21 cellular contexts compared by ENCODE assay signal in genomic region chrX:118182050-118182449, GRCh38.
DNase-seq lines count a peak whose midpoint lies in the region; ATAC-seq and TF ChIP-seq lines count a peak whose summit lies in the region.
"Had no signal": no experiment of that assay in that cellular context is flagged by ENCODE, and none has a peak within 500 bp of the region (broad histone marks: within the 10 kb centered on the region; RNA-seq: fewer than 3 reads in every experiment).

No MANE protein-coding gene starts in this region.

- TF ChIP-seq CTCF in IMR-90 (conservative IDR thresholded peaks at IDR 0.05; ENCODE audit: low read depth, low read length) = no peak
- no peak for TF ChIP-seq CTCF in SK-N-SH (IDR thresholded peaks at IDR 0.05)
- no peak for TF ChIP-seq CTCF in lower lobe of right lung (IDR thresholded peaks at IDR 0.05)

- H3K14ac ChIP-seq in IMR-90 (replicated peaks; ENCODE audit: low read depth, low read length) = no peak overlapping the region

- no peaks in the 10 kb centered on the region for H3K27me3 ChIP-seq in IMR-90 (ENCODE audit: control insufficient read depth, insufficient read depth, low read length)
- H3K27me3 ChIP-seq in SK-N-SH (ENCODE audit: insufficient read depth) = no peaks in the 10 kb centered on the region
- no peaks in the 10 kb centered on the region for H3K27me3 ChIP-seq in rectal smooth muscle tissue (ENCODE audit: control insufficient read depth, insufficient read depth, low read length)
- no peaks in the 10 kb centered on the region for H3K27me3 ChIP-seq in lower lobe of right lung (ENCODE audit: low read depth)
- H3K27me3 ChIP-seq: esophagus muscularis mucosa, SJCRH30 had no signal

- H2AFZ ChIP-seq in IMR-90 (replicated peaks; ENCODE audit: low read length, poor library complexity) (no peak overlapping the region), SK-N-SH (ENCODE audit: low read depth) (no peak overlapping the region)

- H4K20me1 ChIP-seq in IMR-90 (ENCODE audit: insufficient read depth, low read length) (no peaks in the 10 kb centered on the region), SK-N-SH (ENCODE audit: insufficient read depth) (no peaks in the 10 kb centered on the region)

- no peak overlapping the region for H2AK5ac ChIP-seq in IMR-90 (ENCODE audit: low read depth, low read length)

- intact Hi-C loops in IMR-90 (cut with micrococcal nuclease) = no loop called here
- intact Hi-C loops in lower lobe of right lung (cut with DNase I) = no loop called here

- H3K4me2 ChIP-seq in IMR-90 (ENCODE audit: low read depth, low read length) (no peak overlapping the region), SK-N-SH (no peak overlapping the region)

- no peak overlapping the region for H3K56ac ChIP-seq in IMR-90 (ENCODE audit: extremely low read depth, insufficient read depth, low read length)

- H2BK120ac ChIP-seq in IMR-90 (ENCODE audit: low read depth, low read length) = no peak overlapping the region

- H3K9me1 ChIP-seq in IMR-90 (ENCODE audit: insufficient read depth, low read length) = no peaks in the 10 kb centered on the region

- H3K18ac ChIP-seq in IMR-90 (ENCODE audit: low read depth, low read length) = no peak overlapping the region

- TF ChIP-seq RAD21 in IMR-90 (IDR thresholded peaks at IDR 0.05; ENCODE audit: low read length) = no peak
- TF ChIP-seq RAD21 in SK-N-SH (IDR thresholded peaks at IDR 0.05; ENCODE audit: low read length) = no peak

- no TSS peak for BruUV-seq in IMR-90 (replicated peaks; lab: Mats Ljungman, UMichigan)

- H3K36me3 ChIP-seq in IMR-90 (ENCODE audit: control insufficient read depth, insufficient read depth, low read length) (no peaks in the 10 kb centered on the region), SK-N-SH (replicated peaks in 1 of 2; ENCODE audit: control insufficient read depth in 1 of 2, insufficient read depth in 2 of 2, low read length in 1 of 2) (no peaks in the 10 kb centered on the region), rectal smooth muscle tissue (ENCODE audit: control insufficient read depth, insufficient read depth, low read length) (no peaks in the 10 kb centered on the region), lower lobe of right lung (no peaks in the 10 kb centered on the region)
- H3K36me3 ChIP-seq: esophagus muscularis mucosa, SJCRH30 had no signal

- H3K27ac ChIP-seq in IMR-90 (ENCODE audit: insufficient read depth, low read length) (no peak overlapping the region), SK-N-SH (ENCODE audit: low read depth in 2 of 2, low read length in 1 of 2) (peak overlapping the region; percentile 43 to 71), rectal smooth muscle tissue (ENCODE audit: low read depth, low read length) (peak overlapping the region; percentile 41), lower lobe of right lung (no peak overlapping the region)
- H3K27ac ChIP-seq: coronary artery, SJCRH30 had no signal

- no peak overlapping the region for H3K4ac ChIP-seq in IMR-90 (ENCODE audit: low read depth, low read length)

- H3K79me2 ChIP-seq in SK-N-SH (ENCODE audit: insufficient read depth) = no peaks in the 10 kb centered on the region

- H4K8ac ChIP-seq in IMR-90 (ENCODE audit: low read depth in 2 of 2, low read length in 2 of 2) = no peak overlapping the region

- ATAC-seq in IMR-90 (ENCODE audit: low read depth) = no peak
- ATAC-seq in lower lobe of right lung = no peak
- ATAC-seq: activated CD8-positive, alpha-beta T cell treated with anti-CD3 and anti-CD28 coated beads, Interleukin-2, amount 10 ng/mL, durations not matched to agents 7 days and 5 days; effector memory CD8-positive, alpha-beta T cell; Panc1; right cardiac atrium; stimulated activated naive CD8-positive, alpha-beta T cell treated with anti-CD3 and anti-CD28 coated beads, Interleukin-15, Interleukin-2, amounts not matched to agents 100 U/mL and 50 U/mL, for 24 hours had no signal

- H3F3A ChIP-seq in SK-N-SH (replicated peaks; ENCODE audit: insufficient read depth) = peaks cover 12% of the 10 kb centered on the region

- H2BK15ac ChIP-seq in IMR-90 (ENCODE audit: low read depth, low read length) = no peak overlapping the region

- H3K9ac ChIP-seq in IMR-90 (ENCODE audit: low read depth, low read length) (no peak overlapping the region), SK-N-SH (no peak overlapping the region), rectal smooth muscle tissue (ENCODE audit: low read length) (no peak overlapping the region)

- H3K23ac ChIP-seq in IMR-90 (ENCODE audit: low read depth, low read length) = no peak overlapping the region

- in situ Hi-C loops in IMR-90 (cut with MboI; ENCODE audit: low sequenced_read_pairs) = no loop called here

- dilution Hi-C loops in IMR-90 (cut with HindIII; ENCODE audit: low sequenced_read_pairs, unreplicated experiment) = no loop called here

- no peak for TF ChIP-seq EP300 in SK-N-SH (IDR thresholded peaks at IDR 0.05; ENCODE audit: borderline replicate concordance in 1 of 2, low read depth in 1 of 2, low read length in 1 of 2)

- TF ChIP-seq POLR2A in IMR-90 (IDR thresholded peaks at IDR 0.05; ENCODE audit: low read depth, low read length) = no peak

- H4K5ac ChIP-seq in IMR-90 (ENCODE audit: low read depth, low read length) = no peak overlapping the region

- DNase-seq in IMR-90 (peak; percentile 15), SK-N-SH (no peak), foreskin melanocyte (peak; percentile 10), SIG-M5 treated with dmso at 0.1 percent for 504 hours (lab: John Stamatoyannopoulos, UW; ENCODE audit: unreplicated experiment) (no peak), lower lobe of right lung (no peak)
- DNase-seq in activated naive CD4-positive, alpha-beta T cell treated with anti-CD3 and anti-CD28 coated beads, Interleukin-2, amount 50 U/mL, for 16 hours = no peak
- DNase-seq: activated CD4-positive, alpha-beta T cell treated with anti-CD3 and anti-CD28 coated beads for 1 hour; activated CD8-positive, alpha-beta T cell treated with anti-CD3 and anti-CD28 coated beads, Interleukin-2, amount 10 ng/mL, durations not matched to agents 7 days and 5 days; activated effector memory CD4-positive, alpha-beta T cell treated with anti-CD3 and anti-CD28 coated beads, Interleukin-2, amount 50 U/mL, for 16 hours; activated T-cell treated with anti-CD3 and anti-CD28 coated beads for 4 hours; effector memory CD8-positive, alpha-beta T cell; EL; glutamatergic neuron; NCI-H524 treated with DMSO at 0.1 percent for 48 hours; right cardiac atrium; SJCRH30; stimulated activated naive CD8-positive, alpha-beta T cell treated with anti-CD3 and anti-CD28 coated beads, Interleukin-15, Interleukin-2, amounts not matched to agents 100 U/mL and 50 U/mL, for 24 hours had no signal

- H3K9me3 ChIP-seq in IMR-90 (ENCODE audit: control insufficient read depth, insufficient read depth, low read length) = no peaks in the 10 kb centered on the region
- H3K9me3 ChIP-seq in SK-N-SH = no peaks in the 10 kb centered on the region
- no peaks in the 10 kb centered on the region for H3K9me3 ChIP-seq in lower lobe of right lung
- H3K9me3 ChIP-seq: esophagus muscularis mucosa, SJCRH30 had no signal

- H3K9me2 ChIP-seq in SK-N-SH = no peaks in the 10 kb centered on the region

- no peak overlapping the region for H2AK9ac ChIP-seq in IMR-90 (replicated peaks; ENCODE audit: low read depth, low read length, poor library complexity)

- POLR2A ChIA-PET in IMR-90 (lab: Charles Lee; ENCODE audit: unreplicated experiment) (no interaction called here), SK-N-SH (lab: Yijun Ruan, JAX) (no interaction called here)

- no peak overlapping the region for H2BK5ac ChIP-seq in IMR-90 (ENCODE audit: low read depth, low read length, poor library complexity, severe bottlenecking)

- no peaks in the 10 kb centered on the region for H3K4me1 ChIP-seq in IMR-90 (ENCODE audit: control insufficient read depth, insufficient read depth, low read length)
- H3K4me1 ChIP-seq in SK-N-SH (ENCODE audit: control insufficient read depth in 1 of 2, insufficient read depth in 2 of 2, low read depth in 1 of 2, low read length in 1 of 2) = peaks cover 0 to 13% of the 10 kb centered on the region in 2 experiments; a peak in 1 of 4 replicates
- H3K4me1 ChIP-seq in rectal smooth muscle tissue (ENCODE audit: control insufficient read depth, insufficient read depth, low read length) = peaks cover 4% of the 10 kb centered on the region
- no peaks in the 10 kb centered on the region for H3K4me1 ChIP-seq in lower lobe of right lung
- H3K4me1 ChIP-seq: SJCRH30 had no signal

- no CpG with 5 or more reads among the region's 1 CpG for WGBS in IMR-90 (ENCODE audit: extremely low coverage in 2 of 2, insufficient read length in 1 of 2), 2 experiments
- 7% methylated on average over 1 of the region's 1 CpG for WGBS in SK-N-SH (ENCODE audit: low lambda C conversion rate)

- H2BK20ac ChIP-seq in IMR-90 (ENCODE audit: low read depth, low read length) = no peak overlapping the region

- H4K91ac ChIP-seq in IMR-90 (ENCODE audit: insufficient read depth, low read depth, low read length) = no peak overlapping the region

- H3K79me1 ChIP-seq in IMR-90 (ENCODE audit: low read depth in 1 of 2, low read length in 2 of 2) = no peaks in the 10 kb centered on the region

- CTCF ChIA-PET in IMR-90 (lab: Yijun Ruan, JAX) (no interaction called here), SK-N-SH (lab: Yijun Ruan, JAX) (no interaction called here)

- no peak overlapping the region for H3K4me3 ChIP-seq in IMR-90 (ENCODE audit: insufficient read depth, low read depth, low read length)
- H3K4me3 ChIP-seq in SK-N-SH (ENCODE audit: low read depth in 2 of 2, low read length in 1 of 2) = no peak overlapping the region
- no peak overlapping the region for H3K4me3 ChIP-seq in rectal smooth muscle tissue (ENCODE audit: low read length)
- no peak overlapping the region for H3K4me3 ChIP-seq in lower lobe of right lung
- H3K4me3 ChIP-seq: coronary artery, esophagus muscularis mucosa, SJCRH30 had no signal

TF ChIP-seq in IMR-90, 13 proteins besides CTCF, POLR2A, EP300 and RAD21 (continues in another document):
- TF ChIP-seq SMC3 (IDR thresholded peaks at IDR 0.05; ENCODE audit: low read depth, low read length) (no peak), USF2 (IDR thresholded peaks at IDR 0.05; ENCODE audit: low read depth, low read length) (no peak)

TF ChIP-seq in SK-N-SH, 30 proteins besides CTCF, POLR2A, EP300 and RAD21:
- TF ChIP-seq TCF12 (IDR thresholded peaks at IDR 0.05) (peak; percentile 28; the same call in 1 of the 2 replicates), NFIC (IDR thresholded peaks at IDR 0.05; ENCODE audit: borderline replicate concordance) (no peak), MEF2A (IDR thresholded peaks at IDR 0.05; ENCODE audit: borderline replicate concordance, low read depth) (peak; percentile 50; the same call in 1 of the 2 replicates)

Comparison
In these comparisons a context has a peak if more than half of its experiments do, and no peak if none do; other contexts are left out.
1. DNase-seq: peak in IMR-90 (single experiment) and foreskin melanocyte (single experiment); none in SK-N-SH (single experiment), activated naive CD4-positive, alpha-beta T cell treated with anti-CD3 and anti-CD28 coated beads, Interleukin-2, amount 50 U/mL, for 16 hours (single experiment), SIG-M5 treated with dmso at 0.1 percent for 504 hours (single experiment) and lower lobe of right lung (single experiment).
2. H3K27ac ChIP-seq: peak in SK-N-SH (2 of 2) and rectal smooth muscle tissue (single experiment); none in IMR-90 (single experiment) and lower lobe of right lung (single experiment).